In the genomic region with DNA sequence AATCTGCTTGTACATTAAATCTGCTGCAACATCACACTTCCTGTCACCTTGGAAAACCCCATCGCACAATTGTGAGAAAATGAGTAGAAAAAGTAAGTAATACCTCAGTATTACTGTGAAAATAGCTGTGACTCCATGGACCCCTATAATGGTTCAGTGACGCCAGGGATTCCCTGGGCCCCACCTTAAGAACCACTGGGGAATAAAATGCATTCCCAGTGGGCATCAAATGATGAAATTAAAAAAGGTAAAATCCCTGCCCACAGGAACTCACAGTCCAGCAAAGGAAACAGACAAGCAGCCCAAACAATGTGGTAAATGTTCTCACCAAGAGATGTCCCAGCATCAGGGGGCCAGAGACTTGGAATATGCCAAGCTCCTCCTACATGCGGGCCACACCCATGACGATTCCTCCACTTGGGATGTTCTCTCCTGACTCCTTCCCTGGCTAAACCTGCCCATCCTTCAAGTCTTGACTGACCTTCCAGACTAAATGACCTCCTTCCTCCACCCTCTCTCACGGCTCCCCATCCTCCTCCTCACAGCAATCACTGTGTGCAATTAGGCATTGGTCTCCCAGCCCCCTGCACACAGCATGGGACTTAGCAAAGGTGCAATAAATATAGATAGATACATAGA, we compare ENCODE assay signal across 26 cellular contexts.
"Had no signal": no experiment of that assay in that cellular context is flagged by ENCODE, and none has a peak within 500 bp of the region (broad histone marks: within the 10 kb centered on the region; RNA-seq: fewer than 3 reads in every experiment).

No MANE protein-coding gene starts in this region.

- H3K27ac ChIP-seq: adrenal gland, left ventricle myocardium inferior, pancreas, right lobe of liver, stomach, upper lobe of left lung had no signal

- H3K4me2 ChIP-seq: smooth muscle cell had no signal

- H3K9me3 ChIP-seq: adrenal gland, left ventricle myocardium inferior, pancreas, right lobe of liver, stomach, upper lobe of left lung had no signal

- H3K27ac Mint-ChIP-seq: activated B cell treated with CpG ODN at 0.5 μM for 24 hours; activated naive CD4-positive, alpha-beta T cell treated with anti-CD3 and anti-CD28 coated beads, Interleukin-2, amount 50 U/mL, for 72 hours; naive B cell; stimulated activated effector memory CD8-positive, alpha-beta T cell treated with anti-CD3 and anti-CD28 coated beads, Interleukin-12 subunit alpha, Interleukin-12 subunit beta, amount 100 ng/mL, for 72 hours; T-helper 2 cell treated with Interferon-gamma antibody and Interleukin-4, amounts not matched to agents 5 μg/mL and 100 μg/mL, for 36 hours had no signal

- H3K27me3 ChIP-seq: adrenal gland, pancreas had no signal

- H3K36me3 Mint-ChIP-seq: stimulated activated effector memory CD8-positive, alpha-beta T cell treated with anti-CD3 and anti-CD28 coated beads, Interleukin-12 subunit alpha, Interleukin-12 subunit beta, amount 100 ng/mL, for 72 hours had no signal

- ATAC-seq: effector memory CD8-positive, alpha-beta T cell; pancreas; right lobe of liver; stimulated activated effector memory CD8-positive, alpha-beta T cell treated with anti-CD3 and anti-CD28 coated beads, Interleukin-12 subunit alpha, Interleukin-12 subunit beta, amount 100 ng/mL, for 72 hours had no signal

- DNase-seq: activated B cell treated with CpG ODN at 0.5 μM for 24 hours; activated CD4-positive, alpha-beta T cell treated with anti-CD3 and anti-CD28 coated beads for 48 hours; activated CD8-positive, alpha-beta memory T cell treated with anti-CD3 and anti-CD28 coated beads, Interleukin-2, amount 50 U/mL, for 4 hours; activated gamma-delta T cell treated with Interleukin-2 at 50 U/mL for 16 hours; activated T-cell treated with anti-CD3 and anti-CD28 coated beads, Interleukin-2, amount 50 U/mL, for 48 hours; adrenal gland; dermis blood vessel endothelial cell; effector memory CD8-positive, alpha-beta T cell; foreskin melanocyte; glutamatergic neuron; kidney; left ventricle myocardium inferior; mammary epithelial cell; naive B cell; right lobe of liver; stimulated activated CD4-positive, alpha-beta T cell treated with anti-CD3 and anti-CD28 coated beads, Interleukin-4, amount 100 ng/mL, for 24 hours; stomach; upper lobe of left lung had no signal

- H3K4me3 Mint-ChIP-seq: activated B cell treated with CpG ODN at 0.5 μM for 24 hours; T-helper 2 cell treated with Interferon-gamma antibody and Interleukin-4, amounts not matched to agents 5 μg/mL and 100 μg/mL, for 36 hours had no signal

- FAIRE-seq: astrocyte, bronchial epithelial cell, kidney, pancreas, TTC549 had no signal

- H3K4me3 ChIP-seq: adrenal gland, left ventricle myocardium inferior, pancreas, right lobe of liver, smooth muscle cell, stomach, upper lobe of left lung had no signal

- H3K36me3 ChIP-seq: adrenal gland, left ventricle myocardium inferior, pancreas, right lobe of liver, upper lobe of left lung had no signal

- H3K9me3 Mint-ChIP-seq: activated B cell treated with CpG ODN at 0.5 μM for 24 hours had no signal
